Comparison of ENCODE assay signal across 26 cellular contexts in the genomic region with DNA sequence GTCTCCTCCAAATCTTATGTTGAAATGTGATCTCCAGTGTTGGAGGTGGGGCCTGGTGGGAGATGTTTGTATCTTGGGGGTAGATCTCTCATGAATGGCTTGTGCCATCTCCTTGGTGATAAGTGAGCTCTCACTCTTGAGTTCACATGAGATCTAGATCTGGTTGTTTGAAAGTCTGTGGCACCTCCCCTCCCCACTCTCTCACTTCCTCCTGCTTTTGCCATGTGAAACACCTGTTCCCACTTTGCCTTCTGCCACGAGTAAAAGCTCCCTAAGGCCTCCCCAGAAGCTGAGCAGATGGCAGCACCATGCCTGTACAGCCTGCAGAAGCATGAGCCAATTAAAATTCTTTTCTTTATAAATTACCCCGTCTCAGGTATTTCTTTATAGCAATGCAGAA. TPM values are rescaled to one million over a fixed set of nuclear protein-coding genes. Genes with fewer than 3 reads are reported as not detected.
DNase-seq lines count a peak whose midpoint lies in the region; ATAC-seq, FAIRE-seq and TF ChIP-seq lines count a peak whose summit lies in the region.
"Had no signal": no experiment of that assay in that cellular context is flagged by ENCODE, and none has a peak within 500 bp of the region (broad histone marks: within the 10 kb centered on the region; RNA-seq: fewer than 3 reads in every experiment).

No MANE protein-coding gene starts in this region.

- H3K27ac ChIP-seq in endodermal cell (ENCODE audit: low read depth, low read length) = no peak overlapping the region
- H3K27ac ChIP-seq: HL-60 had no signal

- FAIRE-seq in GM12891 (lab: Jason Lieb, UNC) = no peak
- FAIRE-seq: G401.6, H1 had no signal

- no peak for TF ChIP-seq CTCF in endodermal cell (conservative IDR thresholded peaks at IDR 0.05)

- H3K9me3 Mint-ChIP-seq in endodermal cell = peaks cover 15% of the 10 kb centered on the region
- H3K9me3 Mint-ChIP-seq: CD4-positive, alpha-beta T cell had no signal

- peaks cover 14% of the 10 kb centered on the region for H3K9me3 ChIP-seq in endodermal cell (ENCODE audit: control insufficient read depth, low read length)

- H3K36me3 Mint-ChIP-seq in endodermal cell (ENCODE audit: low read depth) = peaks cover 5% of the 10 kb centered on the region

- H3K27ac Mint-ChIP-seq in endodermal cell = no peak overlapping the region
- H3K27ac Mint-ChIP-seq: CD4-positive, alpha-beta T cell had no signal

- no peaks in the 10 kb centered on the region for H3K36me3 ChIP-seq in endodermal cell (ENCODE audit: control insufficient read depth, insufficient read depth, low read length)

- H3K4me1 ChIP-seq in endodermal cell (ENCODE audit: control insufficient read depth, insufficient read depth, low read length) = peaks cover 16% of the 10 kb centered on the region

- no peaks in the 10 kb centered on the region for H3K27me3 ChIP-seq in endodermal cell (ENCODE audit: control insufficient read depth, insufficient read depth, low read length, poor library complexity, severe bottlenecking)

- H3K4me1 Mint-ChIP-seq in endodermal cell = peaks cover 44% of the 10 kb centered on the region

- DNase-seq in GM12891 (ENCODE audit: insufficient read length, low spot score) (no peak), NCI-H524 (lab: John Stamatoyannopoulos, UW) (peak; percentile 30 to 65), endodermal cell (peak; percentile 50), cerebellar nuclear complex (lab: John Stamatoyannopoulos, UW) (no peak), C1 segment of cervical spinal cord (lab: John Stamatoyannopoulos, UW) (no peak)
- DNase-seq in stimulated activated CD4-positive, alpha-beta T cell treated with anti-CD3 and anti-CD28 coated beads, Interleukin-4, amount 100 ng/mL, for 1 hour = no peak
- DNase-seq: CD4-positive, alpha-beta T cell; COR-L47; KBM-7; NCI-H1105; NCI-H146; NCI-H2029 treated with DMSO at 0.1 percent for 48 hours; NCI-H774; OCI-M1; Right ventricle myocardium superior; T-helper 9 cell had no signal

- 96 to 100% methylated on average over 1 to 2 of the region's 2 CpGs for WGBS in endodermal cell (ENCODE audit: insufficient coverage in 1 of 2, insufficient read length in 1 of 2), 2 experiments

- no peak overlapping the region for H3K4me3 ChIP-seq in endodermal cell (ENCODE audit: low read length)

- ATAC-seq in GM18868 (IDR thresholded peaks at IDR 0.05; ENCODE audit: unreplicated experiment) = peak; percentile 58
- ATAC-seq: HCT116 had no signal

- TF ChIP-seq POLR2A in GM12891 (IDR thresholded peaks at IDR 0.05; ENCODE audit: low read depth, low read length) = no peak

- no peaks in the 10 kb centered on the region for H3K27me3 Mint-ChIP-seq in endodermal cell (ENCODE audit: insufficient read depth)
- H3K27me3 Mint-ChIP-seq: CD4-positive, alpha-beta T cell had no signal

- H3K9ac ChIP-seq in endodermal cell (ENCODE audit: extremely low read depth, low read length, poor library complexity, severe bottlenecking) = no peak overlapping the region

- H3K4me3 Mint-ChIP-seq in endodermal cell = no peak overlapping the region
- H3K4me3 Mint-ChIP-seq: CD4-positive, alpha-beta T cell had no signal

TF ChIP-seq in GM12891, 5 proteins besides CTCF, POLR2A, EP300 and RAD21:
- TF ChIP-seq SPI1 (IDR thresholded peaks at IDR 0.05; ENCODE audit: low read depth, low read length) (peak; percentile 37; the same call in 1 of the 2 replicates), POU2F2 (IDR thresholded peaks at IDR 0.05; ENCODE audit: low read depth, low read length) (no peak)

RNA-seq across cellular contexts. Expression of a gene that starts 23.5 kb away (rescaled TPM):
- not detected for polyA plus RNA-seq in GM12891 (2012; ENCODE audit: low read depth, missing spikeins)
- total RNA-seq in endodermal cell = 1 to 10 TPM in 1 of 2 donors, under 1 TPM in 1; 0.31 to 1.5 TPM
- 0.43 TPM for polyA plus RNA-seq in endodermal cell (2013, experiment 1 of 2)
- 0.29 TPM for polyA plus RNA-seq in endodermal cell (2013, experiment 2 of 2)
- total RNA-seq: CD4-positive, alpha-beta T cell; Daoy; HT1080; NCI-H460; Right ventricle myocardium superior; T-helper 1 cell treated with Interleukin-12 subunit alpha and Interleukin-12 subunit beta and Interleukin-4 antibody, amounts not matched to agents 30 ng/mL and 1 ng/mL, for 36 hours had no signal
- polyA plus RNA-seq: BJ had no signal

Comparison
In these comparisons a context has a peak if more than half of its experiments do, and no peak if none do; other contexts are left out.
1. DNase-seq: peak in NCI-H524 (2 of 2) and endodermal cell (single experiment); none in GM12891 (single experiment), cerebellar nuclear complex (0 of 2), stimulated activated CD4-positive, alpha-beta T cell treated with anti-CD3 and anti-CD28 coated beads, Interleukin-4, amount 100 ng/mL, for 1 hour (single experiment) and C1 segment of cervical spinal cord (0 of 14).